Comparison of ENCODE assay signal across 14 cellular contexts in the genomic region with DNA sequence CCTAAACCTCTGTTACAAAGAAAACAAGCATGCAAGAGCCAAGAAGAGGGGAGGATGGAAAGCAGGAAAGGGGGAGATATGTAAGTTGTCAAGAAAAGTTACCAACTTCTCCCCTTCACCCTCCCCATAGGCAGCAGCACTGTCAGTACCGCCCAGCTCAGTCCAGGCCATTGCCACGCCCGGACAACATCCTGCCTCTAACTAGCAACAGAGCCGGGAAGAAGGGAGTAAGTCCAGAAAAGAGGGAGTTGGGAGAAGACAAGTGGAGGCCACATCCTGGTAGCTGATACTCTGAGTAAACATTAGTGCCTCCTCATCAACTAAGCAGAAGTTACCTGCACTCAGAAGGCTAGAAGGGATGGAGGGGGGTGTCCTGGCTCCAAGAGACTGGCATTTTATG.
DNase-seq lines count a peak whose midpoint lies in the region; ATAC-seq, FAIRE-seq and TF ChIP-seq lines count a peak whose summit lies in the region.
"Had no signal": no experiment of that assay in that cellular context is flagged by ENCODE, and none has a peak within 500 bp of the region (broad histone marks: within the 10 kb centered on the region; RNA-seq: fewer than 3 reads in every experiment).

No MANE protein-coding gene starts in this region.

- H3K79me2 ChIP-seq in SK-N-SH (ENCODE audit: insufficient read depth) (peaks cover 13% of the 10 kb centered on the region; the same call in 1 of the 2 replicates), endothelial cell of umbilical vein (ENCODE audit: control insufficient read depth, insufficient read depth, low read length) (no peaks in the 10 kb centered on the region)

- H3K27ac ChIP-seq in SK-N-SH (ENCODE audit: low read depth in 2 of 2, low read length in 1 of 2) (peak overlapping the region; percentile 88 to 95; a peak in 3 of 4 replicates), endothelial cell of umbilical vein (ENCODE audit: insufficient read depth, low read depth, low read length) (no peak overlapping the region), lower lobe of right lung (peak overlapping the region; percentile 66), transverse colon (peak overlapping the region in 2 of 4 donors; percentile 18 to 27)
- H3K27ac ChIP-seq: 22Rv1, PC-9 had no signal

- H3K4me2 ChIP-seq in SK-N-SH, result no peak overlapping the region
- no peak overlapping the region for H3K4me2 ChIP-seq in endothelial cell of umbilical vein (ENCODE audit: insufficient read depth, low read length)
- H3K4me2 ChIP-seq: PC-9 had no signal

- no peak overlapping the region for H2AFZ ChIP-seq in SK-N-SH (ENCODE audit: low read depth)
- no peak overlapping the region for H2AFZ ChIP-seq in endothelial cell of umbilical vein (ENCODE audit: low read depth, low read length)
- H2AFZ ChIP-seq: PC-9 had no signal

- peaks cover 59% of the 10 kb centered on the region for H3K36me3 Mint-ChIP-seq in activated CD4-positive, alpha-beta T cell treated with anti-CD3 and anti-CD28 coated beads, Interleukin-2, amount 10 ng/mL, durations not matched to agents 7 days and 5 days (ENCODE audit: low read depth)

- peak; percentile 35 for FAIRE-seq in endothelial cell of umbilical vein (lab: Jason Lieb, UNC)
- FAIRE-seq: GM12892 had no signal

- H3K4me3 Mint-ChIP-seq in activated CD4-positive, alpha-beta T cell treated with anti-CD3 and anti-CD28 coated beads, Interleukin-2, amount 10 ng/mL, durations not matched to agents 7 days and 5 days, result no peak overlapping the region
- H3K4me3 Mint-ChIP-seq: neural crest cell; stimulated activated effector memory CD8-positive, alpha-beta T cell treated with anti-CD3 and anti-CD28 coated beads, Interleukin-12 subunit alpha, Interleukin-12 subunit beta, amount 100 ng/mL, for 72 hours had no signal

- POLR2A ChIA-PET in SK-N-SH (lab: Yijun Ruan, JAX), result no interaction called here
- POLR2A ChIA-PET in endothelial cell of umbilical vein (lab: Charles Lee), result no interaction called here
- POLR2A ChIA-PET in activated CD4-positive, alpha-beta T cell treated with anti-CD3 and anti-CD28 coated beads, Interleukin-2, amount 10 ng/mL, durations not matched to agents 7 days and 5 days (lab: Charles Lee), result no interaction called here

- H3K9me3 ChIP-seq in SK-N-SH (no peaks in the 10 kb centered on the region), endothelial cell of umbilical vein (replicated peaks; ENCODE audit: control insufficient read depth, insufficient read depth, low read length) (no peaks in the 10 kb centered on the region), lower lobe of right lung (no peaks in the 10 kb centered on the region), transverse colon (no peaks in the 10 kb centered on the region)

- BruUV-seq in endothelial cell of umbilical vein (replicated peaks; lab: Mats Ljungman, UMichigan), result no TSS peak

- H3K9me2 ChIP-seq in SK-N-SH, result no peaks in the 10 kb centered on the region

- H3F3A ChIP-seq in SK-N-SH (replicated peaks; ENCODE audit: insufficient read depth), result peaks cover 36% of the 10 kb centered on the region

- dilution Hi-C loops in endothelial cell of umbilical vein (cut with MboI; ENCODE audit: extremely low pct_ligation_motif_present, low sequenced_read_pairs), result no loop called here

- 82% methylated on average over 4 of the region's 4 CpGs for WGBS in SK-N-SH (ENCODE audit: low lambda C conversion rate)
- WGBS in transverse colon (ENCODE audit: low coverage in 1 of 2), 2 donors, result 66% methylated on average over 4 of the region's 4 CpGs; no CpG with 5 or more reads in 1 of the 2 donors

- DNase-seq in SK-N-SH, result no peak
- no peak for DNase-seq in endothelial cell of umbilical vein (ENCODE audit: low read depth, low spot score)
- DNase-seq in lower lobe of right lung, result no peak
- peak; percentile 18 for DNase-seq in transverse colon
- DNase-seq in activated CD4-positive, alpha-beta T cell treated with anti-CD3 and anti-CD28 coated beads, Interleukin-2, amount 10 ng/mL, durations not matched to agents 7 days and 5 days, result no peak
- DNase-seq in GM20000 (ENCODE audit: low spot score), result no peak
- DNase-seq: Karpas-422, PC-9 had no signal

- no peak for TF ChIP-seq EP300 in SK-N-SH (IDR thresholded peaks at IDR 0.05; ENCODE audit: borderline replicate concordance in 1 of 2, low read depth in 1 of 2, low read length in 1 of 2)
- TF ChIP-seq EP300 in transverse colon (IDR thresholded peaks at IDR 0.05; ENCODE audit: low read depth), result no peak

- no peak for TF ChIP-seq POLR2A in endothelial cell of umbilical vein (IDR thresholded peaks at IDR 0.05; ENCODE audit: low read depth, low read length)
- no peak for TF ChIP-seq POLR2A in transverse colon (IDR thresholded peaks at IDR 0.05)

- in situ Hi-C loops in transverse colon (cut with MboI; ENCODE audit: low pct_ligation_motif_present in 1 of 4, low pct_unique_long_range_greater_than_20kb in 1 of 4, low sequenced_read_pairs in 3 of 4), result no loop called here

- intact Hi-C loops in endothelial cell of umbilical vein (cut with micrococcal nuclease) (no loop called here), lower lobe of right lung (cut with DNase I) (no loop called here), transverse colon (cut with DNase I; ENCODE audit: low total_unique reads) (no loop called here)

- no peak overlapping the region for H3K9ac ChIP-seq in SK-N-SH
- no peak overlapping the region for H3K9ac ChIP-seq in endothelial cell of umbilical vein (replicated peaks; ENCODE audit: extremely low read depth, insufficient read depth, low read length)

- H3K9me1 ChIP-seq in endothelial cell of umbilical vein (replicated peaks; ENCODE audit: control insufficient read depth, extremely low read depth, insufficient read depth, low read length), result no peaks in the 10 kb centered on the region

- H3K4me1 Mint-ChIP-seq in activated CD4-positive, alpha-beta T cell treated with anti-CD3 and anti-CD28 coated beads, Interleukin-2, amount 10 ng/mL, durations not matched to agents 7 days and 5 days, result peaks cover 60% of the 10 kb centered on the region
- H3K4me1 Mint-ChIP-seq: neural crest cell had no signal

- TF ChIP-seq RAD21 in SK-N-SH (IDR thresholded peaks at IDR 0.05; ENCODE audit: low read length), result no peak

- no peaks in the 10 kb centered on the region for H4K20me1 ChIP-seq in SK-N-SH (ENCODE audit: insufficient read depth)
- no peaks in the 10 kb centered on the region for H4K20me1 ChIP-seq in endothelial cell of umbilical vein (replicated peaks; ENCODE audit: control insufficient read depth, extremely low read depth, insufficient read depth, low read length)

- CTCF ChIA-PET in SK-N-SH (lab: Yijun Ruan, JAX) (interaction anchor here (0.6 to 1.6 kb wide), 4 partner anchors 54 to 324 kb away, joined by 3 to 4 read pairs (median 3); no protein-coding TSS in a partner anchor), endothelial cell of umbilical vein (lab: Charles Lee) (interaction anchor here (1.2 to 1.7 kb wide), 3 partner anchors 9 to 132 kb away, joined by 3 to 6 read pairs (median 5); no protein-coding TSS in a partner anchor)
- CTCF ChIA-PET in activated CD4-positive, alpha-beta T cell treated with anti-CD3 and anti-CD28 coated beads, Interleukin-2, amount 10 ng/mL, durations not matched to agents 7 days and 5 days (lab: Charles Lee), result interaction anchor here (1.0 to 1.8 kb wide), 6 partner anchors 9 to 135 kb away, joined by 3 to 6 read pairs (median 4); a partner anchor contains a TSS

- H3K27ac Mint-ChIP-seq in activated CD4-positive, alpha-beta T cell treated with anti-CD3 and anti-CD28 coated beads, Interleukin-2, amount 10 ng/mL, durations not matched to agents 7 days and 5 days, result no peak overlapping the region

- H3K4me3 ChIP-seq in SK-N-SH (ENCODE audit: low read depth in 2 of 2, low read length in 1 of 2) (no peak overlapping the region), endothelial cell of umbilical vein (replicated peaks in 1 of 3; ENCODE audit: insufficient read depth in 1 of 3, low read depth in 1 of 3, low read length in 3 of 3) (no peak overlapping the region), lower lobe of right lung (no peak overlapping the region), transverse colon (no peak overlapping the region)
- H3K4me3 ChIP-seq: PC-9 had no signal

- H3K36me3 ChIP-seq in SK-N-SH (replicated peaks in 1 of 2; ENCODE audit: control insufficient read depth in 1 of 2, insufficient read depth in 2 of 2, low read length in 1 of 2) (peaks cover 11 to 13% of the 10 kb centered on the region in 2 experiments), endothelial cell of umbilical vein (ENCODE audit: control insufficient read depth in 2 of 2, extremely low read depth in 1 of 2, insufficient read depth in 2 of 2, low read length in 2 of 2) (peaks cover 0 to 7% of the 10 kb centered on the region in 2 experiments), lower lobe of right lung (peaks cover 25% of the 10 kb centered on the region), transverse colon (peaks cover 0 to 14% (median 1%) of the 10 kb centered on the region in 4 donors)

- ATAC-seq in SK-N-SH treated with all-trans-retinoic acid at 6 μM for 48 hours, result no peak
- peak in 1 of 2 donors; percentile 11 for ATAC-seq in lower lobe of right lung
- no peak for ATAC-seq in GM18520 (IDR thresholded peaks at IDR 0.05; ENCODE audit: unreplicated experiment)
- ATAC-seq: stimulated activated effector memory CD8-positive, alpha-beta T cell treated with anti-CD3 and anti-CD28 coated beads, Interleukin-12 subunit alpha, Interleukin-12 subunit beta, amount 100 ng/mL, for 72 hours had no signal

- H3K27me3 ChIP-seq in SK-N-SH (ENCODE audit: insufficient read depth), result no peaks in the 10 kb centered on the region
- no peaks in the 10 kb centered on the region for H3K27me3 ChIP-seq in endothelial cell of umbilical vein (ENCODE audit: control insufficient read depth in 2 of 2, insufficient read depth in 2 of 2, low read length in 2 of 2)
- H3K27me3 ChIP-seq in lower lobe of right lung (ENCODE audit: low read depth), result no peaks in the 10 kb centered on the region
- H3K27me3 ChIP-seq in transverse colon, result no peaks in the 10 kb centered on the region

- no peaks in the 10 kb centered on the region for H3K9me3 Mint-ChIP-seq in activated CD4-positive, alpha-beta T cell treated with anti-CD3 and anti-CD28 coated beads, Interleukin-2, amount 10 ng/mL, durations not matched to agents 7 days and 5 days
- H3K9me3 Mint-ChIP-seq: neural crest cell; stimulated activated effector memory CD8-positive, alpha-beta T cell treated with anti-CD3 and anti-CD28 coated beads, Interleukin-12 subunit alpha, Interleukin-12 subunit beta, amount 100 ng/mL, for 72 hours had no signal

- H3K27me3 Mint-ChIP-seq in activated CD4-positive, alpha-beta T cell treated with anti-CD3 and anti-CD28 coated beads, Interleukin-2, amount 10 ng/mL, durations not matched to agents 7 days and 5 days, result no peaks in the 10 kb centered on the region

- TF ChIP-seq CTCF in SK-N-SH (IDR thresholded peaks at IDR 0.05) (no peak), endothelial cell of umbilical vein (IDR thresholded peaks at IDR 0.05; ENCODE audit: extremely low read depth in 1 of 2, insufficient read depth in 1 of 2, low read depth in 1 of 2, low read length in 2 of 2) (no peak), lower lobe of right lung (IDR thresholded peaks at IDR 0.05) (no peak), transverse colon (IDR thresholded peaks at IDR 0.05) (no peak), GM20000 (IDR thresholded peaks at IDR 0.05; ENCODE audit: extremely low read depth, missing control alignments) (no peak)

- peaks cover 20 to 55% of the 10 kb centered on the region in 2 experiments for H3K4me1 ChIP-seq in SK-N-SH (ENCODE audit: control insufficient read depth in 1 of 2, insufficient read depth in 2 of 2, low read depth in 1 of 2, low read length in 1 of 2)
- H3K4me1 ChIP-seq in endothelial cell of umbilical vein (ENCODE audit: control insufficient read depth, extremely low read depth, insufficient read depth, low read length), result peaks cover 40% of the 10 kb centered on the region
- H3K4me1 ChIP-seq in lower lobe of right lung, result peaks cover 53% of the 10 kb centered on the region
- H3K4me1 ChIP-seq in transverse colon, result peaks cover 0 to 23% (median 19%) of the 10 kb centered on the region in 4 donors
